Comparison of ENCODE assay signal across 20 cellular contexts in genomic region chr17:75439287-75439686, GRCh38. TPM values are rescaled to one million over a fixed set of nuclear protein-coding genes. Genes with fewer than 3 reads are reported as not detected.
DNase-seq lines count a peak whose midpoint lies in the region; ATAC-seq and TF ChIP-seq lines count a peak whose summit lies in the region.
"Had no signal": no experiment of that assay in that cellular context is flagged by ENCODE, and none has a peak within 500 bp of the region (broad histone marks: within the 10 kb centered on the region; RNA-seq: fewer than 3 reads in every experiment).

No MANE protein-coding gene starts in this region.

- no peaks in the 10 kb centered on the region for H4K20me1 ChIP-seq in PC-3 (ENCODE audit: low read length)
- H4K20me1 ChIP-seq in osteoblast (ENCODE audit: insufficient read depth, low read length), result no peaks in the 10 kb centered on the region

- no peak overlapping the region for H3K9ac ChIP-seq in PC-3 (ENCODE audit: low read length)

- H3K9me2 ChIP-seq in PC-3 (replicated peaks; ENCODE audit: low read length), result no peaks in the 10 kb centered on the region

- no TSS peak for BruUV-seq in PC-3 (replicated peaks; lab: Mats Ljungman, UMichigan)

- H3K27me3 ChIP-seq in PC-3 (ENCODE audit: low read length) (no peaks in the 10 kb centered on the region), osteoblast (ENCODE audit: insufficient read depth, low read length) (peaks cover 3% of the 10 kb centered on the region)

- CTCF ChIA-PET in PC-3 (lab: Charles Lee), result interaction anchor here (0.6 kb wide), 1 partner anchor 13 kb away, joined by 5 read pairs; no protein-coding TSS in a partner anchor
- CTCF ChIA-PET in GM10248 (lab: Yijun Ruan, JAX), result no interaction called here

- no peak overlapping the region for H3K4me2 ChIP-seq in PC-3 (ENCODE audit: low read length)
- H3K4me2 ChIP-seq in osteoblast (ENCODE audit: insufficient read depth, low read length), result no peak overlapping the region

- TF ChIP-seq CTCF in PC-3 (conservative IDR thresholded peaks at IDR 0.05; ENCODE audit: low read depth, low read length) (no peak), osteoblast (IDR thresholded peaks at IDR 0.05; ENCODE audit: extremely low read depth, low read depth, low read length) (no peak), GM10248 (IDR thresholded peaks at IDR 0.05; ENCODE audit: control extremely low read depth, extremely low read depth, low read depth, missing control alignments) (no peak)

- H3K4me3 ChIP-seq in PC-3 (ENCODE audit: low read length), result no peak overlapping the region
- no peak overlapping the region for H3K4me3 ChIP-seq in osteoblast (ENCODE audit: insufficient read depth, low read length)
- H3K4me3 ChIP-seq: GM12878 had no signal

- H3K36me3 ChIP-seq in PC-3 (ENCODE audit: low read depth, low read length), result no peaks in the 10 kb centered on the region
- H3K36me3 ChIP-seq in osteoblast (ENCODE audit: insufficient read depth, low read length), result no peaks in the 10 kb centered on the region
- H3K36me3 ChIP-seq: BE2C had no signal

- POLR2A ChIA-PET in PC-3 (lab: Charles Lee; ENCODE audit: unreplicated experiment) (no interaction called here), GM10248 (lab: Yijun Ruan, JAX) (no interaction called here)

- DNase-seq in COLO668 (lab: John Stamatoyannopoulos, UW; ENCODE audit: unreplicated experiment), result peak; percentile 18
- peak; percentile 38 for DNase-seq in DMS53 treated with DMSO at 0.1 percent for 48 hours (lab: John Stamatoyannopoulos, UW; ENCODE audit: unreplicated experiment)
- peak; percentile 94 for DNase-seq in NCI-H2029 treated with DMSO at 0.1 percent for 48 hours (lab: John Stamatoyannopoulos, UW)
- DNase-seq in PC-3, result peak; percentile 17
- no peak for DNase-seq in NCI-H2081 treated with DMSO at 0.1 percent for 48 hours (lab: John Stamatoyannopoulos, UW)
- no peak for DNase-seq in osteoblast (ENCODE audit: insufficient read length, low spot score, missing footprints)
- no peak for DNase-seq in GM10248 (ENCODE audit: extremely low spot score)
- DNase-seq in A172 (ENCODE audit: low spot score), result no peak
- DNase-seq: ACHN; BE2C; C1 segment of cervical spinal cord; Caco-2; CD4-positive, CD25-positive, alpha-beta regulatory T cell; CD8-positive, alpha-beta memory T cell; DMS79 treated with DMSO at 0.1 percent for 48 hours; GF-D8; H9; KBM-7 had no signal

- ATAC-seq in PC-3, result peak; percentile 50
- ATAC-seq: GM12878 had no signal

- H2AFZ ChIP-seq in PC-3 (ENCODE audit: low read length), result no peak overlapping the region
- no peak overlapping the region for H2AFZ ChIP-seq in osteoblast (ENCODE audit: low read length)

- H3K27ac ChIP-seq in PC-3 (ENCODE audit: low read length) (no peak overlapping the region), osteoblast (ENCODE audit: low read depth, low read length) (no peak overlapping the region)
- H3K27ac ChIP-seq: HL-60 had no signal

- H3K79me2 ChIP-seq in PC-3 (ENCODE audit: low read length) (no peaks in the 10 kb centered on the region), osteoblast (ENCODE audit: insufficient read depth, low read length) (no peaks in the 10 kb centered on the region)

- intact Hi-C loops in PC-3 (cut with micrococcal nuclease), result no loop called here

- H3K9me3 ChIP-seq in PC-3 (ENCODE audit: low read length) (no peaks in the 10 kb centered on the region), osteoblast (ENCODE audit: low read depth, low read length) (no peaks in the 10 kb centered on the region)
- H3K9me3 ChIP-seq: BE2C, Caco-2 had no signal

- no peaks in the 10 kb centered on the region for H3F3A ChIP-seq in PC-3 (ENCODE audit: low read length, unreplicated experiment)

- no peaks in the 10 kb centered on the region for H3K4me1 ChIP-seq in PC-3 (ENCODE audit: insufficient read depth, low read length)
- H3K4me1 ChIP-seq in osteoblast (ENCODE audit: insufficient read depth, low read length), result peaks cover 7% of the 10 kb centered on the region
- H3K4me1 ChIP-seq: BE2C had no signal

RNA-seq across cellular contexts. Expression of gene TMEM94, which starts 17.1 kb away (rescaled TPM):
- total RNA-seq in PC-3 (2014; rRNA removed) (45.6 and 88.3 TPM in 2 replicates), osteoblast (33.3 and 38.0 TPM in 2 replicates)
- total RNA-seq in A172 (2014; rRNA removed; shearing (Covaris generic)), result 49.7 and 53.9 TPM in 2 replicates

RNA-seq across cellular contexts. Expression of gene GRB2, which starts 33.8 kb away (rescaled TPM):
- 224 and 282 TPM in 2 replicates for total RNA-seq in PC-3 (2014; rRNA removed)
- 68.8 and 69.0 TPM in 2 replicates for total RNA-seq in osteoblast
- 116 and 123 TPM in 2 replicates for total RNA-seq in A172 (2014; rRNA removed; shearing (Covaris generic))

Comparison
In these comparisons a context has a peak if more than half of its experiments do, and no peak if none do; other contexts are left out.
1. DNase-seq: peak in COLO668 (single experiment), DMS53 treated with DMSO at 0.1 percent for 48 hours (single experiment), NCI-H2029 treated with DMSO at 0.1 percent for 48 hours (single experiment) and PC-3 (single experiment); none in NCI-H2081 treated with DMSO at 0.1 percent for 48 hours (single experiment), osteoblast (single experiment), GM10248 (single experiment) and A172 (single experiment).